ENCODE assay signal across 1 cellular context in the genomic region with DNA sequence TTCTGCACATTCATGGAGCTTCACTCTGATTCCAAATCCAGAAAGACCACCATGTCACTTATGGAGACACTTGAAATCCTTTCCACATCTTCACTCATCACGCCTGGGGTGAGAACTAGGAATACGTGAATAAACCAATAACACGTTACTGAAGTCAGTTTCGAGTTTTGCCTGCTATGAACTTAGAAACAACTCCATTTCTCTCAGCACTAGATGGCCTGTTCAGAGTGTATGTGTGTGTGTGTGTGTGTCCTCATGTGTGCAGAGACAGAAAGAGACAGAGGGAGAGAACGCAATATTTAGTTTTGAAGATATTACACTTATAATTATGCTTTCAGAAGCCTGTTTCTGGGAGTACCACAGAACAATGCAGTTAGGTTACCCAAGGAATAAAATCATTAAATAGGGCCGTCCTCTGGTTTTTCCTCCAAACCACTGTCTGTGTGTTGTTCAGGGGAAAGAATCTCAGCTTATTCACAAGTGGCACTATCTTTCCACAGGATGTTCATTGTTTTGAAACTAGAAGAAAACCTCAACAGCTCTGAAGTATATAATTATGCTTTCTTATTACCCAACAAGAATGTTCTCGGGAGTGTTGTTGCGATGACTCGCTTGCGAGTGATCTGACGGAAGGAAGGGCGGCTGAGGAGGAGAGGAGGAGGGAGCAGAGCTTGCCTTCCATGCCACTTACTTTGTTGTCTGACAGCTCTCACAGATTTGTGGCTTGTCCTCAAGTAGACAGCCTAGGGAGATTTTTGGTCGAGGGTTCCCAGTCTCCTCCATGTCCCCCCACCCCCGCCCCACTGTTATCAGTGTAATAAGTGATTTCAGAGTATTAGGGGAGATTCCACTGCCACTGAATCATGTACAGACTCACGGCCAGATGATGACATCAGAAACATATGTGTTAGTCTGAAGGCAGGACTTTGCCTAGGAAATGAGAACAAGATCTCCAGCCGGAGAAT.
TF ChIP-seq lines count a peak whose summit lies in the region.

No MANE protein-coding gene starts in this region.

TF ChIP-seq in HEK293, 187 proteins besides CTCF, POLR2A, EP300 and RAD21 (continued from another document and continues in another):
- TF ChIP-seq, protein P1, sequence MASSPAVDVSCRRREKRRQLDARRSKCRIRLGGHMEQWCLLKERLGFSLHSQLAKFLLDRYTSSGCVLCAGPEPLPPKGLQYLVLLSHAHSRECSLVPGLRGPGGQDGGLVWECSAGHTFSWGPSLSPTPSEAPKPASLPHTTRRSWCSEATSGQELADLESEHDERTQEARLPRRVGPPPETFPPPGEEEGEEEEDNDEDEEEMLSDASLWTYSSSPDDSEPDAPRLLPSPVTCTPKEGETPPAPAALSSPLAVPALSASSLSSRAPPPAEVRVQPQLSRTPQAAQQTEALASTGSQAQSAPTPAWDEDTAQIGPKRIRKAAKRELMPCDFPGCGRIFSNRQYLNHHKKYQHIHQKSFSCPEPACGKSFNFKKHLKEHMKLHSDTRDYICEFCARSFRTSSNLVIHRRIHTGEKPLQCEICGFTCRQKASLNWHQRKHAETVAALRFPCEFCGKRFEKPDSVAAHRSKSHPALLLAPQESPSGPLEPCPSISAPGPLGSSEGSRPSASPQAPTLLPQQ (tag by site-specific recombination; IDR thresholded peaks at IDR 0.05): no peak; the same call in 1 of the 2 replicates
- TF ChIP-seq, protein P2, sequence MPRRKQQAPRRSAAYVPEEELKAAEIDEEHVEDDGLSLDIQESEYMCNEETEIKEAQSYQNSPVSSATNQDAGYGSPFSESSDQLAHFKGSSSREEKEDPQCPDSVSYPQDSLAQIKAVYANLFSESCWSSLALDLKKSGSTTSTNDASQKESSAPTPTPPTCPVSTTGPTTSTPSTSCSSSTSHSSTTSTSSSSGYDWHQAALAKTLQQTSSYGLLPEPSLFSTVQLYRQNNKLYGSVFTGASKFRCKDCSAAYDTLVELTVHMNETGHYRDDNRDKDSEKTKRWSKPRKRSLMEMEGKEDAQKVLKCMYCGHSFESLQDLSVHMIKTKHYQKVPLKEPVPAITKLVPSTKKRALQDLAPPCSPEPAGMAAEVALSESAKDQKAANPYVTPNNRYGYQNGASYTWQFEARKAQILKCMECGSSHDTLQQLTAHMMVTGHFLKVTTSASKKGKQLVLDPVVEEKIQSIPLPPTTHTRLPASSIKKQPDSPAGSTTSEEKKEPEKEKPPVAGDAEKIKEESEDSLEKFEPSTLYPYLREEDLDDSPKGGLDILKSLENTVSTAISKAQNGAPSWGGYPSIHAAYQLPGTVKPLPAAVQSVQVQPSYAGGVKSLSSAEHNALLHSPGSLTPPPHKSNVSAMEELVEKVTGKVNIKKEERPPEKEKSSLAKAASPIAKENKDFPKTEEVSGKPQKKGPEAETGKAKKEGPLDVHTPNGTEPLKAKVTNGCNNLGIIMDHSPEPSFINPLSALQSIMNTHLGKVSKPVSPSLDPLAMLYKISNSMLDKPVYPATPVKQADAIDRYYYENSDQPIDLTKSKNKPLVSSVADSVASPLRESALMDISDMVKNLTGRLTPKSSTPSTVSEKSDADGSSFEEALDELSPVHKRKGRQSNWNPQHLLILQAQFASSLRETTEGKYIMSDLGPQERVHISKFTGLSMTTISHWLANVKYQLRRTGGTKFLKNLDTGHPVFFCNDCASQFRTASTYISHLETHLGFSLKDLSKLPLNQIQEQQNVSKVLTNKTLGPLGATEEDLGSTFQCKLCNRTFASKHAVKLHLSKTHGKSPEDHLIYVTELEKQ (tag by site-specific recombination; IDR thresholded peaks at IDR 0.05; ENCODE audit: borderline replicate concordance): no peak
- no peak for TF ChIP-seq ZNF677 (tag by site-specific recombination; IDR thresholded peaks at IDR 0.05)
- peak; percentile 23; the same call in 1 of the 2 replicates for TF ChIP-seq SP3 (tag by site-specific recombination; IDR thresholded peaks at IDR 0.05)
- TF ChIP-seq OSR2 (tag by site-specific recombination; IDR thresholded peaks at IDR 0.05): no peak
- no peak for TF ChIP-seq ZNF23 (tag by site-specific recombination; IDR thresholded peaks at IDR 0.05; ENCODE audit: borderline replicate concordance)
- TF ChIP-seq, protein P3, sequence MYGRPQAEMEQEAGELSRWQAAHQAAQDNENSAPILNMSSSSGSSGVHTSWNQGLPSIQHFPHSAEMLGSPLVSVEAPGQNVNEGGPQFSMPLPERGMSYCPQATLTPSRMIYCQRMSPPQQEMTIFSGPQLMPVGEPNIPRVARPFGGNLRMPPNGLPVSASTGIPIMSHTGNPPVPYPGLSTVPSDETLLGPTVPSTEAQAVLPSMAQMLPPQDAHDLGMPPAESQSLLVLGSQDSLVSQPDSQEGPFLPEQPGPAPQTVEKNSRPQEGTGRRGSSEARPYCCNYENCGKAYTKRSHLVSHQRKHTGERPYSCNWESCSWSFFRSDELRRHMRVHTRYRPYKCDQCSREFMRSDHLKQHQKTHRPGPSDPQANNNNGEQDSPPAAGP (tag by site-specific recombination; IDR thresholded peaks at IDR 0.05): no peak
- no peak for TF ChIP-seq ZNF548 (tag by site-specific recombination; IDR thresholded peaks at IDR 0.05)
- TF ChIP-seq, protein P4, sequence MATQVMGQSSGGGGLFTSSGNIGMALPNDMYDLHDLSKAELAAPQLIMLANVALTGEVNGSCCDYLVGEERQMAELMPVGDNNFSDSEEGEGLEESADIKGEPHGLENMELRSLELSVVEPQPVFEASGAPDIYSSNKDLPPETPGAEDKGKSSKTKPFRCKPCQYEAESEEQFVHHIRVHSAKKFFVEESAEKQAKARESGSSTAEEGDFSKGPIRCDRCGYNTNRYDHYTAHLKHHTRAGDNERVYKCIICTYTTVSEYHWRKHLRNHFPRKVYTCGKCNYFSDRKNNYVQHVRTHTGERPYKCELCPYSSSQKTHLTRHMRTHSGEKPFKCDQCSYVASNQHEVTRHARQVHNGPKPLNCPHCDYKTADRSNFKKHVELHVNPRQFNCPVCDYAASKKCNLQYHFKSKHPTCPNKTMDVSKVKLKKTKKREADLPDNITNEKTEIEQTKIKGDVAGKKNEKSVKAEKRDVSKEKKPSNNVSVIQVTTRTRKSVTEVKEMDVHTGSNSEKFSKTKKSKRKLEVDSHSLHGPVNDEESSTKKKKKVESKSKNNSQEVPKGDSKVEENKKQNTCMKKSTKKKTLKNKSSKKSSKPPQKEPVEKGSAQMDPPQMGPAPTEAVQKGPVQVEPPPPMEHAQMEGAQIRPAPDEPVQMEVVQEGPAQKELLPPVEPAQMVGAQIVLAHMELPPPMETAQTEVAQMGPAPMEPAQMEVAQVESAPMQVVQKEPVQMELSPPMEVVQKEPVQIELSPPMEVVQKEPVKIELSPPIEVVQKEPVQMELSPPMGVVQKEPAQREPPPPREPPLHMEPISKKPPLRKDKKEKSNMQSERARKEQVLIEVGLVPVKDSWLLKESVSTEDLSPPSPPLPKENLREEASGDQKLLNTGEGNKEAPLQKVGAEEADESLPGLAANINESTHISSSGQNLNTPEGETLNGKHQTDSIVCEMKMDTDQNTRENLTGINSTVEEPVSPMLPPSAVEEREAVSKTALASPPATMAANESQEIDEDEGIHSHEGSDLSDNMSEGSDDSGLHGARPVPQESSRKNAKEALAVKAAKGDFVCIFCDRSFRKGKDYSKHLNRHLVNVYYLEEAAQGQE (tag by site-specific recombination; IDR thresholded peaks at IDR 0.05): no peak
- no peak for TF ChIP-seq ZNF112 (tag by site-specific recombination; IDR thresholded peaks at IDR 0.05)
- TF ChIP-seq OVOL3 (tag by site-specific recombination; IDR thresholded peaks at IDR 0.05): no peak
- TF ChIP-seq ZIC2 (tag by site-specific recombination; IDR thresholded peaks at IDR 0.05): no peak
- peak; percentile 43 for TF ChIP-seq WT1 (tag by site-specific recombination; IDR thresholded peaks at IDR 0.05)
- no peak for TF ChIP-seq MEIS1 (CRISPR knock-in tag; IDR thresholded peaks at IDR 0.05; ENCODE audit: borderline replicate concordance)
- TF ChIP-seq ZNF707 (tag by site-specific recombination; IDR thresholded peaks at IDR 0.05): no peak
- peak; percentile 73 for TF ChIP-seq ZEB2 (tag by site-specific recombination; IDR thresholded peaks at IDR 0.05)
- TF ChIP-seq, protein P5, sequence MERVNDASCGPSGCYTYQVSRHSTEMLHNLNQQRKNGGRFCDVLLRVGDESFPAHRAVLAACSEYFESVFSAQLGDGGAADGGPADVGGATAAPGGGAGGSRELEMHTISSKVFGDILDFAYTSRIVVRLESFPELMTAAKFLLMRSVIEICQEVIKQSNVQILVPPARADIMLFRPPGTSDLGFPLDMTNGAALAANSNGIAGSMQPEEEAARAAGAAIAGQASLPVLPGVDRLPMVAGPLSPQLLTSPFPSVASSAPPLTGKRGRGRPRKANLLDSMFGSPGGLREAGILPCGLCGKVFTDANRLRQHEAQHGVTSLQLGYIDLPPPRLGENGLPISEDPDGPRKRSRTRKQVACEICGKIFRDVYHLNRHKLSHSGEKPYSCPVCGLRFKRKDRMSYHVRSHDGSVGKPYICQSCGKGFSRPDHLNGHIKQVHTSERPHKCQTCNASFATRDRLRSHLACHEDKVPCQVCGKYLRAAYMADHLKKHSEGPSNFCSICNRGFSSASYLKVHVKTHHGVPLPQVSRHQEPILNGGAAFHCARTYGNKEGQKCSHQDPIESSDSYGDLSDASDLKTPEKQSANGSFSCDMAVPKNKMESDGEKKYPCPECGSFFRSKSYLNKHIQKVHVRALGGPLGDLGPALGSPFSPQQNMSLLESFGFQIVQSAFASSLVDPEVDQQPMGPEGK (tag by site-specific recombination; IDR thresholded peaks at IDR 0.05): peak; percentile 25; the same call in 1 of the 2 replicates
- TF ChIP-seq ZNF660 (tag by site-specific recombination; IDR thresholded peaks at IDR 0.05): peak; percentile 36; the same call in 1 of the 2 replicates
- no peak for TF ChIP-seq ZNF621 (tag by site-specific recombination; IDR thresholded peaks at IDR 0.05)
- no peak for TF ChIP-seq ZNF239 (tag by site-specific recombination; IDR thresholded peaks at IDR 0.05)
- TF ChIP-seq, protein P6, sequence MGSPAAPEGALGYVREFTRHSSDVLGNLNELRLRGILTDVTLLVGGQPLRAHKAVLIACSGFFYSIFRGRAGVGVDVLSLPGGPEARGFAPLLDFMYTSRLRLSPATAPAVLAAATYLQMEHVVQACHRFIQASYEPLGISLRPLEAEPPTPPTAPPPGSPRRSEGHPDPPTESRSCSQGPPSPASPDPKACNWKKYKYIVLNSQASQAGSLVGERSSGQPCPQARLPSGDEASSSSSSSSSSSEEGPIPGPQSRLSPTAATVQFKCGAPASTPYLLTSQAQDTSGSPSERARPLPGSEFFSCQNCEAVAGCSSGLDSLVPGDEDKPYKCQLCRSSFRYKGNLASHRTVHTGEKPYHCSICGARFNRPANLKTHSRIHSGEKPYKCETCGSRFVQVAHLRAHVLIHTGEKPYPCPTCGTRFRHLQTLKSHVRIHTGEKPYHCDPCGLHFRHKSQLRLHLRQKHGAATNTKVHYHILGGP (tag by site-specific recombination; IDR thresholded peaks at IDR 0.05): no peak
- TF ChIP-seq, protein P7, sequence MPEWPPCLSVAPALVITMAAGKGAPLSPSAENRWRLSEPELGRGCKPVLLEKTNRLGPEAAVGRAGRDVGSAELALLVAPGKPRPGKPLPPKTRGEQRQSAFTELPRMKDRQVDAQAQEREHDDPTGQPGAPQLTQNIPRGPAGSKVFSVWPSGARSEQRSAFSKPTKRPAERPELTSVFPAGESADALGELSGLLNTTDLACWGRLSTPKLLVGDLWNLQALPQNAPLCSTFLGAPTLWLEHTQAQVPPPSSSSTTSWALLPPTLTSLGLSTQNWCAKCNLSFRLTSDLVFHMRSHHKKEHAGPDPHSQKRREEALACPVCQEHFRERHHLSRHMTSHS (tag by site-specific recombination; IDR thresholded peaks at IDR 0.05): no peak
- no peak for TF ChIP-seq GLI2 (tag by site-specific recombination; IDR thresholded peaks at IDR 0.05; ENCODE audit: borderline replicate concordance, low read depth)
- TF ChIP-seq, protein P8, sequence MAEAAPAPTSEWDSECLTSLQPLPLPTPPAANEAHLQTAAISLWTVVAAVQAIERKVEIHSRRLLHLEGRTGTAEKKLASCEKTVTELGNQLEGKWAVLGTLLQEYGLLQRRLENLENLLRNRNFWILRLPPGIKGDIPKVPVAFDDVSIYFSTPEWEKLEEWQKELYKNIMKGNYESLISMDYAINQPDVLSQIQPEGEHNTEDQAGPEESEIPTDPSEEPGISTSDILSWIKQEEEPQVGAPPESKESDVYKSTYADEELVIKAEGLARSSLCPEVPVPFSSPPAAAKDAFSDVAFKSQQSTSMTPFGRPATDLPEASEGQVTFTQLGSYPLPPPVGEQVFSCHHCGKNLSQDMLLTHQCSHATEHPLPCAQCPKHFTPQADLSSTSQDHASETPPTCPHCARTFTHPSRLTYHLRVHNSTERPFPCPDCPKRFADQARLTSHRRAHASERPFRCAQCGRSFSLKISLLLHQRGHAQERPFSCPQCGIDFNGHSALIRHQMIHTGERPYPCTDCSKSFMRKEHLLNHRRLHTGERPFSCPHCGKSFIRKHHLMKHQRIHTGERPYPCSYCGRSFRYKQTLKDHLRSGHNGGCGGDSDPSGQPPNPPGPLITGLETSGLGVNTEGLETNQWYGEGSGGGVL (tag by site-specific recombination; IDR thresholded peaks at IDR 0.05): peak; percentile 92
- TF ChIP-seq ZBTB20 (tag by site-specific recombination; IDR thresholded peaks at IDR 0.05): no peak
- no peak for TF ChIP-seq ZNF155 (tag by site-specific recombination; IDR thresholded peaks at IDR 0.05)
- no peak for TF ChIP-seq ZFHX2 (tag by site-specific recombination; conservative IDR thresholded peaks at IDR 0.05)
- TF ChIP-seq ZNF404 (tag by site-specific recombination; IDR thresholded peaks at IDR 0.05): no peak
- TF ChIP-seq, protein P9, sequence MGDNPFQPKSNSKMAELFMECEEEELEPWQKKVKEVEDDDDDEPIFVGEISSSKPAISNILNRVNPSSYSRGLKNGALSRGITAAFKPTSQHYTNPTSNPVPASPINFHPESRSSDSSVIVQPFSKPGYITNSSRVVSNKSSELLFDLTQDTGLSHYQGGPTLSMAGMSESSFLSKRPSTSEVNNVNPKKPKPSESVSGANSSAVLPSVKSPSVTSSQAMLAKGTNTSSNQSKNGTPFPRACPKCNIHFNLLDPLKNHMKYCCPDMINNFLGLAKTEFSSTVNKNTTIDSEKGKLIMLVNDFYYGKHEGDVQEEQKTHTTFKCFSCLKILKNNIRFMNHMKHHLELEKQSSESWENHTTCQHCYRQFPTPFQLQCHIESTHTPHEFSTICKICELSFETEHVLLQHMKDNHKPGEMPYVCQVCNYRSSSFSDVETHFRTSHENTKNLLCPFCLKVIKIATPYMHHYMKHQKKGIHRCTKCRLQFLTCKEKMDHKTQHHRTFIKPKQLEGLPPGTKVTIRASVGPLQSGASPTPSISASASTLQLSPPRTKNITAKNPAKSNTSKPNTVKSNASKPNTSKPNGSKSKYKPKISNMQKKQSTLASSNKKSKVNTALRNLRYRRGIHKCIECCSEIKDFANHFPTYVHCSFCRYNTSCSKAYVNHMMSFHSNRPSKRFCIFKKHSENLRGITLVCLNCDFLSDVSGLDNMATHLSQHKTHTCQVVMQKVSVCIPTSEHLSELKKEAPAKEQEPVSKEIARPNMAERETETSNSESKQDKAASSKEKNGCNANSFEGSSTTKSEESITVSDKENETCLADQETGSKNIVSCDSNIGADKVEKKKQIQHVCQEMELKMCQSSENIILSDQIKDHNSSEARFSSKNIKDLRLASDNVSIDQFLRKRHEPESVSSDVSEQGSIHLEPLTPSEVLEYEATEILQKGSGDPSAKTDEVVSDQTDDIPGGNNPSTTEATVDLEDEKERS (tag by site-specific recombination; IDR thresholded peaks at IDR 0.05): no peak
- no peak for TF ChIP-seq ZNF530 (tag by site-specific recombination; IDR thresholded peaks at IDR 0.05; ENCODE audit: low read depth)
